In genomic region chr2:3365219-3365618, GRCh38 we compare ENCODE assay signal across 25 cellular contexts. TPM values are rescaled to one million over a fixed set of nuclear protein-coding genes. Genes with fewer than 3 reads are reported as not detected.
DNase-seq lines count a peak whose midpoint lies in the region; ATAC-seq, FAIRE-seq and TF ChIP-seq lines count a peak whose summit lies in the region.
"Had no signal": no experiment of that assay in that cellular context is flagged by ENCODE, and none has a peak within 500 bp of the region (broad histone marks: within the 10 kb centered on the region; RNA-seq: fewer than 3 reads in every experiment).

No MANE protein-coding gene starts in this region.

- H3K4me3 ChIP-seq in WERI-Rb-1 (ENCODE audit: low read depth, low read length): no peak overlapping the region
- no peak overlapping the region for H3K4me3 ChIP-seq in psoas muscle
- H3K4me3 ChIP-seq: BLaER1, HAP-1 had no signal

- H3K27me3 Mint-ChIP-seq in glutamatergic neuron (ENCODE audit: unreplicated experiment): peaks cover 4% of the 10 kb centered on the region
- H3K27me3 Mint-ChIP-seq: B cell; CD4-positive, alpha-beta T cell; CD8-positive, alpha-beta memory T cell had no signal

- no peak for ATAC-seq in activated naive CD4-positive, alpha-beta T cell treated with anti-CD3 and anti-CD28 coated beads, Interleukin-2, amount 50 U/mL, for 72 hours
- no peak for ATAC-seq in psoas muscle

- peaks cover 14% of the 10 kb centered on the region for H3K36me3 Mint-ChIP-seq in glutamatergic neuron (ENCODE audit: unreplicated experiment)
- H3K36me3 Mint-ChIP-seq in activated naive CD4-positive, alpha-beta T cell treated with anti-CD3 and anti-CD28 coated beads, Interleukin-2, amount 50 U/mL, for 72 hours: peaks cover 6 to 13% of the 10 kb centered on the region in 2 donors

- no peak for FAIRE-seq in RCC 7860 (lab: Jason Lieb, UNC)
- FAIRE-seq: A204.1, D721Med, GM12891, H54 had no signal

- no peaks in the 10 kb centered on the region for H3K9me3 ChIP-seq in WERI-Rb-1 (ENCODE audit: severe bottlenecking)
- H3K9me3 ChIP-seq in psoas muscle: no peaks in the 10 kb centered on the region
- H3K9me3 ChIP-seq: HAP-1 had no signal

- peak overlapping the region; percentile 86 for H3K27ac Mint-ChIP-seq in glutamatergic neuron (ENCODE audit: unreplicated experiment)
- H3K27ac Mint-ChIP-seq in activated naive CD4-positive, alpha-beta T cell treated with anti-CD3 and anti-CD28 coated beads, Interleukin-2, amount 50 U/mL, for 72 hours: no peak overlapping the region
- H3K27ac Mint-ChIP-seq: B cell; CD4-positive, alpha-beta T cell; HFFc6 had no signal

- H3K4me1 ChIP-seq in psoas muscle: no peaks in the 10 kb centered on the region
- H3K4me1 ChIP-seq: HAP-1 had no signal

- H3K9me3 Mint-ChIP-seq in glutamatergic neuron (ENCODE audit: unreplicated experiment): peaks cover 12% of the 10 kb centered on the region
- H3K9me3 Mint-ChIP-seq in activated naive CD4-positive, alpha-beta T cell treated with anti-CD3 and anti-CD28 coated beads, Interleukin-2, amount 50 U/mL, for 72 hours: no peaks in the 10 kb centered on the region
- H3K9me3 Mint-ChIP-seq: CD4-positive, alpha-beta T cell; CD8-positive, alpha-beta memory T cell had no signal

- H3K36me3 ChIP-seq in WERI-Rb-1 (peaks cover 2% of the 10 kb centered on the region; the same call in 1 of the 2 replicates), psoas muscle (ENCODE audit: insufficient read depth in 1 of 2, low read depth in 1 of 2) (no peaks in the 10 kb centered on the region)
- H3K36me3 ChIP-seq: HAP-1 had no signal

- no peak overlapping the region for H3K4me3 Mint-ChIP-seq in glutamatergic neuron (ENCODE audit: unreplicated experiment)
- H3K4me3 Mint-ChIP-seq: B cell; CD14-positive monocyte; CD4-positive, alpha-beta T cell; CD8-positive, alpha-beta memory T cell; HFFc6 had no signal

- H3K4me1 Mint-ChIP-seq in glutamatergic neuron (ENCODE audit: low read depth, unreplicated experiment): peaks cover 44% of the 10 kb centered on the region

- TF ChIP-seq CTCF in WERI-Rb-1 (IDR thresholded peaks at IDR 0.05; ENCODE audit: low read depth, low read length): no peak
- TF ChIP-seq CTCF in glutamatergic neuron (IDR thresholded peaks at IDR 0.05; ENCODE audit: partially characterized antibody, unreplicated experiment): no peak
- TF ChIP-seq CTCF in psoas muscle (IDR thresholded peaks at IDR 0.05): no peak

- H3K27me3 ChIP-seq in WERI-Rb-1 (ENCODE audit: insufficient read depth, low read depth, severe bottlenecking) (no peaks in the 10 kb centered on the region), psoas muscle (ENCODE audit: insufficient read depth in 3 of 3, low read length in 2 of 3) (no peaks in the 10 kb centered on the region)
- H3K27me3 ChIP-seq: BLaER1 had no signal

- DNase-seq in DMS79 treated with DMSO at 0.1 percent for 48 hours (lab: John Stamatoyannopoulos, UW): peak; percentile 7
- no peak for DNase-seq in DMS79 (lab: John Stamatoyannopoulos, UW)
- peak; percentile 32 for DNase-seq in ELF-1 (ENCODE audit: low read depth, low spot score)
- no peak for DNase-seq in WERI-Rb-1
- no peak for DNase-seq in glutamatergic neuron
- DNase-seq in activated naive CD4-positive, alpha-beta T cell treated with anti-CD3 and anti-CD28 coated beads, Interleukin-2, amount 50 U/mL, for 72 hours (ENCODE audit: low spot score in 2 of 2): no peak
- no peak for DNase-seq in RCC 7860 (ENCODE audit: low spot score)
- no peak for DNase-seq in psoas muscle
- DNase-seq: CD4-positive, alpha-beta T cell; CD8-positive, alpha-beta memory T cell; DMS 273 treated with DMSO at 0.1 percent for 48 hours; DMS53; EL; GF-D8; GOT3; HFFc6 had no signal

- H3K27ac ChIP-seq in WERI-Rb-1 (peak overlapping the region; percentile 72), psoas muscle (no peak overlapping the region)
- H3K27ac ChIP-seq: 22Rv1, BLaER1 had no signal

- intact Hi-C loops in psoas muscle (cut with DNase I): no loop called here

- WGBS in psoas muscle, 3 donors: 91 to 95% (median 94%) methylated on average over 5 of the region's 5 CpGs

RNA-seq across cellular contexts. Expression of gene EIPR1, which starts 12.4 kb away (rescaled TPM):
- total RNA-seq in glutamatergic neuron (ENCODE audit: unreplicated experiment): 43.8 TPM
- 10 to 100 TPM; 28.0 to 43.6 TPM for total RNA-seq in activated naive CD4-positive, alpha-beta T cell treated with anti-CD3 and anti-CD28 coated beads, Interleukin-2, amount 50 U/mL, for 72 hours
- total RNA-seq in psoas muscle: 10 to 100 TPM in 3 of 4 donors, 1 to 10 TPM in 1; 9.7 to 18.7 (median 12.3) TPM
- polyA plus RNA-seq in psoas muscle: 10 to 100 TPM; 11.5 to 42.1 (median 28.1) TPM

RNA-seq across cellular contexts. Expression of gene TRAPPC12, which starts 14.3 kb away (rescaled TPM):
- total RNA-seq in glutamatergic neuron (ENCODE audit: unreplicated experiment) (130 TPM), psoas muscle (10 to 100 TPM; 56.7 to 90.3 (median 66.9) TPM)
- total RNA-seq in activated naive CD4-positive, alpha-beta T cell treated with anti-CD3 and anti-CD28 coated beads, Interleukin-2, amount 50 U/mL, for 72 hours: 10 to 100 TPM; 53.9 to 71.4 TPM
- polyA plus RNA-seq in psoas muscle: 10 to 100 TPM; 28.7 to 50.9 (median 34.2) TPM

Comparison
In these comparisons a context has a peak if more than half of its experiments do, and no peak if none do; other contexts are left out.
1. DNase-seq: peak in DMS79 treated with DMSO at 0.1 percent for 48 hours (single experiment) and ELF-1 (single experiment); none in DMS79 (single experiment), WERI-Rb-1 (single experiment), glutamatergic neuron (single experiment), activated naive CD4-positive, alpha-beta T cell treated with anti-CD3 and anti-CD28 coated beads, Interleukin-2, amount 50 U/mL, for 72 hours (0 of 2), RCC 7860 (single experiment) and psoas muscle (0 of 2).